In genomic region chr10:72449842-72450495, GRCh38 we compare ENCODE assay signal across 24 cellular contexts.
DNase-seq lines count a peak whose midpoint lies in the region; ATAC-seq and TF ChIP-seq lines count a peak whose summit lies in the region.
"Had no signal": no experiment of that assay in that cellular context is flagged by ENCODE, and none has a peak within 500 bp of the region (broad histone marks: within the 10 kb centered on the region; RNA-seq: fewer than 3 reads in every experiment).

No MANE protein-coding gene starts in this region.

- H3K4me1 ChIP-seq in hepatocyte (ENCODE audit: insufficient read depth) = no peaks in the 10 kb centered on the region
- H3K4me1 ChIP-seq in stomach = peaks cover 0 to 26% (median 12%) of the 10 kb centered on the region in 4 donors
- no peaks in the 10 kb centered on the region for H3K4me1 ChIP-seq in esophagus muscularis mucosa
- no peaks in the 10 kb centered on the region for H3K4me1 ChIP-seq in left ventricle myocardium inferior
- H3K4me1 ChIP-seq: parathyroid adenoma, sigmoid colon, uterus had no signal

- TF ChIP-seq CTCF in hepatocyte (IDR thresholded peaks at IDR 0.05; ENCODE audit: poor library complexity) = no peak
- TF ChIP-seq CTCF in stomach (IDR thresholded peaks at IDR 0.05) = no peak
- TF ChIP-seq CTCF in esophagus muscularis mucosa (IDR thresholded peaks at IDR 0.05) = no peak
- no peak for TF ChIP-seq CTCF in left ventricle myocardium inferior (IDR thresholded peaks at IDR 0.05; ENCODE audit: borderline replicate concordance)

- H3K4me2 ChIP-seq in hepatocyte = peak overlapping the region; percentile 46

- DNase-seq in DMS53 treated with DMSO at 0.1 percent for 48 hours (lab: John Stamatoyannopoulos, UW; ENCODE audit: unreplicated experiment) = peak; percentile 78
- peak; percentile 29 for DNase-seq in NCI-H146 treated with DMSO at 0.1 percent for 48 hours (lab: John Stamatoyannopoulos, UW; ENCODE audit: unreplicated experiment)
- peak; percentile 25 for DNase-seq in hepatocyte (ENCODE audit: low spot score)
- peak; percentile 53 for DNase-seq in stomach
- DNase-seq in esophagus muscularis mucosa (ENCODE audit: extremely low spot score) = no peak
- no peak for DNase-seq in left ventricle myocardium inferior
- DNase-seq: activated CD4-positive, alpha-beta memory T cell treated with anti-CD3 and anti-CD28 coated beads, Interleukin-2, amount 10 ng/mL, durations not matched to agents 7 days and 5 days; activated CD4-positive, CD25-positive, alpha-beta regulatory T cell; activated effector memory CD4-positive, alpha-beta T cell treated with anti-CD3 and anti-CD28 coated beads, Interleukin-2, amount 50 U/mL, for 16 hours; activated naive CD8-positive, alpha-beta T cell treated with anti-CD3 and anti-CD28 coated beads, Interleukin-2, amount 50 U/mL, for 24 hours; activated T-cell treated with anti-CD3 and anti-CD28 coated beads for 4 hours; CD4-positive, CD25-positive, alpha-beta regulatory T cell; DMS153; effector memory CD4-positive, alpha-beta T cell; kidney glomerular epithelial cell; mesenchymal stem cell; NCI-H1048; RPMI8226; sigmoid colon; uterus had no signal

- H3K79me2 ChIP-seq in hepatocyte = no peaks in the 10 kb centered on the region
- H3K79me2 ChIP-seq: parathyroid adenoma had no signal

- H3K36me3 ChIP-seq in hepatocyte (replicated peaks; ENCODE audit: insufficient read depth, low read depth) (no peaks in the 10 kb centered on the region), stomach (peaks cover 0 to 9% (median 0%) of the 10 kb centered on the region in 4 donors), esophagus muscularis mucosa (peaks cover 0 to 14% (median 0%) of the 10 kb centered on the region in 4 donors), left ventricle myocardium inferior (peaks cover 3% of the 10 kb centered on the region)
- H3K36me3 ChIP-seq: uterus had no signal

- peak overlapping the region; percentile 71 for H3K27ac ChIP-seq in hepatocyte
- peak overlapping the region; percentile 34 to 87 (median 74) for H3K27ac ChIP-seq in stomach
- no peak overlapping the region for H3K27ac ChIP-seq in esophagus muscularis mucosa (replicated peaks in 1 of 4)
- no peak overlapping the region for H3K27ac ChIP-seq in left ventricle myocardium inferior (replicated peaks)
- H3K27ac ChIP-seq: parathyroid adenoma, sigmoid colon, uterus had no signal

- no peak overlapping the region for H2AFZ ChIP-seq in hepatocyte
- H2AFZ ChIP-seq: parathyroid adenoma had no signal

- H3K27me3 ChIP-seq in hepatocyte (no peaks in the 10 kb centered on the region), stomach (no peaks in the 10 kb centered on the region), esophagus muscularis mucosa (no peaks in the 10 kb centered on the region), left ventricle myocardium inferior (ENCODE audit: low read depth) (no peaks in the 10 kb centered on the region)
- H3K27me3 ChIP-seq: sigmoid colon, uterus had no signal

- no peak for TF ChIP-seq POLR2A in stomach (IDR thresholded peaks at IDR 0.05)
- TF ChIP-seq POLR2A in esophagus muscularis mucosa (IDR thresholded peaks at IDR 0.05; ENCODE audit: low read depth) = no peak

- no peak for ATAC-seq in HG03039 (IDR thresholded peaks at IDR 0.05; ENCODE audit: unreplicated experiment)
- ATAC-seq: activated naive CD8-positive, alpha-beta T cell treated with anti-CD3 and anti-CD28 coated beads, Interleukin-2, amount 50 U/mL, for 24 hours; natural killer cell treated with Interleukin-12 subunit alpha and Interleukin-12 subunit beta and Interleukin-15 and Interleukin-18, amount 100 ng/mL, for 72 hours; SK-N-SH treated with all-trans-retinoic acid at 6 μM for 48 hours had no signal

- no peaks in the 10 kb centered on the region for H4K20me1 ChIP-seq in hepatocyte (ENCODE audit: insufficient read depth, poor library complexity, severe bottlenecking)

- H3K9me3 ChIP-seq in hepatocyte (ENCODE audit: low read depth) = no peaks in the 10 kb centered on the region
- H3K9me3 ChIP-seq in stomach = no peaks in the 10 kb centered on the region
- H3K9me3 ChIP-seq in esophagus muscularis mucosa = no peaks in the 10 kb centered on the region
- no peaks in the 10 kb centered on the region for H3K9me3 ChIP-seq in left ventricle myocardium inferior (replicated peaks)
- H3K9me3 ChIP-seq: sigmoid colon, uterus had no signal

- no peak for TF ChIP-seq EP300 in stomach (IDR thresholded peaks at IDR 0.05)
- no peak for TF ChIP-seq EP300 in esophagus muscularis mucosa (IDR thresholded peaks at IDR 0.05)

- H3K9me2 ChIP-seq in hepatocyte (replicated peaks; ENCODE audit: insufficient read depth) = no peaks in the 10 kb centered on the region

- 71% methylated on average over 8 of the region's 8 CpGs for WGBS in hepatocyte (ENCODE audit: low lambda C conversion rate, missing lambda C conversion rate)
- WGBS in stomach, 5 donors = 29 to 67% (median 47%) methylated on average over 8 of the region's 8 CpGs
- WGBS in esophagus muscularis mucosa = 93% methylated on average over 8 of the region's 8 CpGs

- H3K4me3 ChIP-seq in hepatocyte (no peak overlapping the region), stomach (no peak overlapping the region), esophagus muscularis mucosa (no peak overlapping the region), left ventricle myocardium inferior (no peak overlapping the region)
- H3K4me3 ChIP-seq: sigmoid colon, uterus had no signal

- intact Hi-C loops in stomach (cut with DNase I; ENCODE audit: low total_unique reads) = no loop called here
- intact Hi-C loops in esophagus muscularis mucosa (cut with DNase I) = no loop called here
- intact Hi-C loops in left ventricle myocardium inferior (cut with micrococcal nuclease) = no loop called here

Comparison
In these comparisons a context has a peak if more than half of its experiments do, and no peak if none do; other contexts are left out.
1. DNase-seq: peak in DMS53 treated with DMSO at 0.1 percent for 48 hours (single experiment), NCI-H146 treated with DMSO at 0.1 percent for 48 hours (single experiment), hepatocyte (single experiment) and stomach (single experiment); none in esophagus muscularis mucosa (single experiment) and left ventricle myocardium inferior (single experiment).
2. H3K27ac ChIP-seq: peak in hepatocyte (single experiment) and stomach (5 of 5); none in esophagus muscularis mucosa (0 of 4) and left ventricle myocardium inferior (single experiment).